ENCODE assay signal across 6 cellular contexts in the genomic region with DNA sequence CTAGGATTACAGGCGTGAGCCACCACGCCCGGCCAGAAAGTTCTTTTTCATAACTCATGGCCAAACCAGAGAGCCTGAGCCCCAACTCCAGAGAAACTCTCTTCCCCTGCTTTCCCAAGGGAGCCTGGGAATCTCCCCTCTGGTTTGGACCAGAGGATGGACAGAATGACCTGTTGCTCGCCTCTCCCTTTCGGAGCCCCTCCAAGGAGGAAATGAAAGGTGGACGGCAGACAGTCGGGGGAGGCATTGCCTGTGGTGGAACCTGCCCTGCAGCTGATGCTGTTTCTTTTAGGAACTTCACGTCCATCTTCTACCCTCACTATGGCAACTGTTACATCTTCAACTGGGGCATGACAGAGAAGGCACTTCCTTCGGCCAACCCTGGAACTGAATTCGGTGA.
"Had no signal": no experiment of that assay in that cellular context is flagged by ENCODE, and none has a peak within 500 bp of the region (broad histone marks: within the 10 kb centered on the region; RNA-seq: fewer than 3 reads in every experiment).

No MANE protein-coding gene starts in this region.

- H2AFZ ChIP-seq: GM23248 had no signal

- H3K4me3 ChIP-seq: GM23248, HAP-1, K562 had no signal

- DNase-seq: GM23248, GOT3, H7, IMR-90 had no signal

- H3K4me1 ChIP-seq: HAP-1 had no signal

- H3K27ac ChIP-seq: GM23248 had no signal

- H3K36me3 ChIP-seq: HAP-1 had no signal

- H3K9me3 ChIP-seq: HAP-1 had no signal
